4 cellular contexts compared by ENCODE assay signal in the genomic region with DNA sequence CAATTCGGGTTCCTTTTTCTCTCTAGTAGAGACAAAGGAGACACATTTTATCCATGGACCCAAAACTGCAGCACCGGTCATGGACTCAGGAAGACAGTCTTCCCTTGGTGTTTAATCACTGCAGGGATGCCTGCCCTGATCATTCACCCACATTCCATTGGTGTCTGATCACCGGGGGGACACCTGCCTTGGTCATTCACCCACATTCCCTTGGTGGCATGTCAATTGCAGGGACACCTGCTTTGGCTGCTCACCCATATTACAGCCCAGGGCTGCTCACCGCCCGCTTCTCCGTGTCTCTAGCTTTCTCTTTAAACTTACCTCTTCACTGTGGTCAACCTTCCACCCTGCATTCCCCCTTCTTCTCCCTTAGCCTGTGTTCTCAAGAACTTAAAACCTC. TPM values are rescaled to one million over a fixed set of nuclear protein-coding genes. Genes with fewer than 3 reads are reported as not detected.
"Had no signal": no experiment of that assay in that cellular context is flagged by ENCODE, and none has a peak within 500 bp of the region (broad histone marks: within the 10 kb centered on the region; RNA-seq: fewer than 3 reads in every experiment).

No MANE protein-coding gene starts in this region.

RNA-seq across cellular contexts. Expression of gene ANGPT4, which starts 18.7 kb away (rescaled TPM):
- total RNA-seq: GM23248, HepG2, HFFc6 had no signal
- polyA plus RNA-seq: GM23248, HepG2, IgD-negative memory B cell had no signal
